ENCODE assay signal across 13 cellular contexts in genomic region chr2:101517753-101518152, GRCh38. TPM values are rescaled to one million over a fixed set of nuclear protein-coding genes. Genes with fewer than 3 reads are reported as not detected.
A peak's percentile ranks its signal among the peaks of the same experiment; 100 is the strongest.
DNase-seq lines count a peak whose midpoint lies in the region; ATAC-seq and TF ChIP-seq lines count a peak whose summit lies in the region.
"Had no signal": no experiment of that assay in that cellular context is flagged by ENCODE, and none has a peak within 500 bp of the region (broad histone marks: within the 10 kb centered on the region; RNA-seq: fewer than 3 reads in every experiment).

No MANE protein-coding gene starts in this region.

- TF ChIP-seq CTCF in CD14-positive monocyte (IDR thresholded peaks at IDR 0.05) (no peak), left lung (IDR thresholded peaks at IDR 0.05) (no peak), osteocyte (IDR thresholded peaks at IDR 0.05) (no peak)

- ATAC-seq in left lung: peak; percentile 30

- H3K4me3 Mint-ChIP-seq in CD14-positive monocyte: peak overlapping the region in 1 of 2 donors; percentile 39
- H3K4me3 Mint-ChIP-seq in osteocyte (ENCODE audit: unreplicated experiment): no peak overlapping the region

- H3K9me3 ChIP-seq in KOPT-K1 (ENCODE audit: insufficient read depth, low read length, poor library complexity, severe bottlenecking): peaks cover 33% of the 10 kb centered on the region
- H3K9me3 ChIP-seq in left lung: peaks cover 0 to 2% of the 10 kb centered on the region in 2 donors
- H3K9me3 ChIP-seq: upper lobe of right lung had no signal

- H3K4me3 ChIP-seq in left lung: no peak overlapping the region
- H3K4me3 ChIP-seq: upper lobe of right lung had no signal

- H3K27ac ChIP-seq in KOPT-K1 (ENCODE audit: low read depth, low read length, poor library complexity, severe bottlenecking): peak overlapping the region; percentile 37
- H3K27ac ChIP-seq in left lung: no peak overlapping the region
- H3K27ac ChIP-seq: KMS-11, upper lobe of right lung had no signal

- peaks cover 7 to 9% of the 10 kb centered on the region in 2 donors for H3K36me3 Mint-ChIP-seq in CD14-positive monocyte
- H3K36me3 Mint-ChIP-seq in osteocyte (ENCODE audit: unreplicated experiment): no peaks in the 10 kb centered on the region

- H3K27ac Mint-ChIP-seq in CD14-positive monocyte (peak overlapping the region; percentile 84 to 96 (median 89)), osteocyte (ENCODE audit: unreplicated experiment) (no peak overlapping the region)

- peaks cover 2 to 24% (median 7%) of the 10 kb centered on the region in 3 donors for H3K27me3 Mint-ChIP-seq in CD14-positive monocyte (ENCODE audit: low read depth in 3 of 3)
- H3K27me3 Mint-ChIP-seq in osteocyte (ENCODE audit: unreplicated experiment): no peaks in the 10 kb centered on the region

- no peaks in the 10 kb centered on the region for H3K36me3 ChIP-seq in KOPT-K1 (ENCODE audit: insufficient read depth, low read length)
- no peaks in the 10 kb centered on the region for H3K36me3 ChIP-seq in left lung
- H3K36me3 ChIP-seq: upper lobe of right lung had no signal

- peaks cover 50% of the 10 kb centered on the region for H3K4me1 Mint-ChIP-seq in CD14-positive monocyte
- peaks cover 16% of the 10 kb centered on the region for H3K4me1 Mint-ChIP-seq in osteocyte (ENCODE audit: unreplicated experiment)

- peaks cover 8 to 18% (median 14%) of the 10 kb centered on the region in 7 donors for H3K9me3 Mint-ChIP-seq in CD14-positive monocyte
- peaks cover 5% of the 10 kb centered on the region for H3K9me3 Mint-ChIP-seq in osteocyte (ENCODE audit: unreplicated experiment)

- intact Hi-C loops in CD14-positive monocyte (cut with micrococcal nuclease): loop anchor here (1.0 to 10.0 kb wide), 4 partner anchors 45 to 95 kb away; no protein-coding TSS in a partner anchor
- intact Hi-C loops in left lung (cut with DNase I): no loop called here

- H3K4me1 ChIP-seq in left lung: peaks cover 15 to 17% of the 10 kb centered on the region in 2 donors

- no peak for DNase-seq in CD14-positive monocyte (ENCODE audit: low spot score)
- peak; percentile 27 for DNase-seq in astrocyte of the hippocampus (ENCODE audit: low read depth, low spot score)
- no peak for DNase-seq in left lung
- DNase-seq in NCI-H446 (lab: John Stamatoyannopoulos, UW): no peak
- DNase-seq in HT-29 (ENCODE audit: low spot score): no peak
- no peak for DNase-seq in iPS-NIHi11 (ENCODE audit: low spot score)
- DNase-seq in osteocyte (ENCODE audit: extremely low spot score, unreplicated experiment): no peak
- DNase-seq: activated CD4-positive, CD25-positive, alpha-beta regulatory T cell treated with anti-CD3 and anti-CD28 coated beads, Interleukin-2, amount 50 U/mL, for 72 hours; glutamatergic neuron; upper lobe of right lung had no signal

- H3K27me3 ChIP-seq in left lung: no peaks in the 10 kb centered on the region
- H3K27me3 ChIP-seq: upper lobe of right lung had no signal

RNA-seq across cellular contexts. Expression of gene RFX8, which starts 42.8 kb away (rescaled TPM):
- not detected for polyA plus RNA-seq in CD14-positive monocyte
- total RNA-seq in left lung (under 1 TPM in 1 of 2 donors, not detected in 1; 0.41 TPM), osteocyte (not detected in 2 replicates)
- not detected in 2 replicates for total RNA-seq in HT-29 (2014; rRNA removed; shearing (Covaris generic))
- total RNA-seq: upper lobe of right lung had no signal
- polyA plus RNA-seq: naive thymus-derived CD4-positive, alpha-beta T cell had no signal

Comparison
In these comparisons a context has a peak if more than half of its experiments do, and no peak if none do; other contexts are left out.
1. intact Hi-C loops: an anchor here in CD14-positive monocyte (1.0 to 10.0 kb wide); none called in left lung.